ENCODE assay signal across 16 cellular contexts in the genomic region with DNA sequence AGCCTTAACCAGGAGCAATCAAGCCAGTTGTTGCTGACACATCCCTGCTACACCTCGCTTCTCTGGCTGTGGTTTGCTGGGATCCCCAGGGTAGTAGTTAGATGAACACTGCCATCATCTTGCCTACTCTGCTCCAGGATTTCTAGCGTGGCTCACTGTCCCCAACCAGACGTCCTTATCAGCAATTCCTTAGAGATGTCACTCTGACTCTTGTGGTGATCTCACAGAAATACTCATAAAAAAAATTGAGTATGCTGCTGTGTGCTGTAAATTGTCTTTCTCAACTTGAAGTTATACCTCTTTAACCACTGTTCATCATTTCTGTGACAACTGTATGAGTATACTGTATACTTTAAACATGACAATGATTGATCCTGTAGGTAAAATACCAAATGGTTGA.
"Had no signal": no experiment of that assay in that cellular context is flagged by ENCODE, and none has a peak within 500 bp of the region (broad histone marks: within the 10 kb centered on the region; RNA-seq: fewer than 3 reads in every experiment).

No MANE protein-coding gene starts in this region.

- H3K36me3 Mint-ChIP-seq: activated naive CD8-positive, alpha-beta T cell; immature natural killer cell; type B pancreatic cell had no signal

- H3K36me3 ChIP-seq: breast epithelium, esophagus muscularis mucosa, sigmoid colon had no signal

- H3K4me1 ChIP-seq: breast epithelium had no signal

- H3K9me3 ChIP-seq: breast epithelium, esophagus muscularis mucosa, mucosa of descending colon, psoas muscle, sigmoid colon had no signal

- H3K27me3 Mint-ChIP-seq: activated naive CD8-positive, alpha-beta T cell had no signal

- H3K9me3 Mint-ChIP-seq: immature natural killer cell, nephron, type B pancreatic cell had no signal

- H3K27ac ChIP-seq: breast epithelium, esophagus muscularis mucosa, psoas muscle, sigmoid colon had no signal

- ATAC-seq: activated CD8-positive, alpha-beta T cell treated with anti-CD3 and anti-CD28 coated beads, Interleukin-2, amount 10 ng/mL, durations not matched to agents 7 days and 5 days; mucosa of descending colon; psoas muscle had no signal

- H3K4me3 Mint-ChIP-seq: activated CD8-positive, alpha-beta T cell treated with anti-CD3 and anti-CD28 coated beads, Interleukin-2, amount 10 ng/mL, durations not matched to agents 7 days and 5 days; activated naive CD8-positive, alpha-beta T cell; immature natural killer cell; nephron; type B pancreatic cell had no signal

- H3K27me3 ChIP-seq: breast epithelium, esophagus muscularis mucosa, sigmoid colon had no signal

- H3K27ac Mint-ChIP-seq: activated CD8-positive, alpha-beta T cell treated with anti-CD3 and anti-CD28 coated beads, Interleukin-2, amount 10 ng/mL, durations not matched to agents 7 days and 5 days; activated naive CD8-positive, alpha-beta T cell; immature natural killer cell; nephron; type B pancreatic cell had no signal

- H3K4me3 ChIP-seq: breast epithelium, esophagus muscularis mucosa, lung, mucosa of descending colon, psoas muscle, sigmoid colon had no signal

- DNase-seq: activated CD4-positive, alpha-beta T cell treated with anti-CD3 and anti-CD28 coated beads for 1 hour; activated CD8-positive, alpha-beta memory T cell treated with anti-CD3 and anti-CD28 coated beads, Interleukin-2, amount 50 U/mL, for 48 hours; activated CD8-positive, alpha-beta T cell treated with anti-CD3 and anti-CD28 coated beads, Interleukin-2, amount 10 ng/mL, durations not matched to agents 7 days and 5 days; immature natural killer cell; mucosa of descending colon; psoas muscle; SHP77; sigmoid colon; stimulated activated CD4-positive, alpha-beta T cell treated with anti-CD3 and anti-CD28 coated beads, Interleukin-4, amount 100 ng/mL, for 24 hours; substantia nigra had no signal
